ENCODE assay signal across 9 cellular contexts in genomic region chr1:183267646-183268431, GRCh38.
DNase-seq lines count a peak whose midpoint lies in the region; ATAC-seq and TF ChIP-seq lines count a peak whose summit lies in the region.
"Had no signal": no experiment of that assay in that cellular context is flagged by ENCODE, and none has a peak within 500 bp of the region (broad histone marks: within the 10 kb centered on the region; RNA-seq: fewer than 3 reads in every experiment).

No MANE protein-coding gene starts in this region.

- peaks cover 4% of the 10 kb centered on the region for H3K36me3 Mint-ChIP-seq in glutamatergic neuron (ENCODE audit: unreplicated experiment)

- H3K4me1 Mint-ChIP-seq in glutamatergic neuron (ENCODE audit: low read depth, unreplicated experiment) = peaks cover 32% of the 10 kb centered on the region

- H3K4me3 Mint-ChIP-seq in glutamatergic neuron (ENCODE audit: unreplicated experiment) = no peak overlapping the region

- no peak overlapping the region for H3K4me3 ChIP-seq in fibroblast of the aortic adventitia (ENCODE audit: low read depth, low read length)
- H3K4me3 ChIP-seq: dorsolateral prefrontal cortex had no signal

- no peak for ATAC-seq in GM21526 (IDR thresholded peaks at IDR 0.05; ENCODE audit: low FRiP score, unreplicated experiment)

- DNase-seq in EL (peak; percentile 95), SW480 (ENCODE audit: low spot score) (peak; percentile 64), fibroblast of the aortic adventitia (ENCODE audit: low read depth) (peak; percentile 99), renal cortical epithelial cell (ENCODE audit: low read depth) (peak; percentile 47), cerebellum (ENCODE audit: low spot score) (no peak), glutamatergic neuron (no peak)
- no peak for DNase-seq in activated CD4-positive, alpha-beta T cell treated with anti-CD3 and anti-CD28 coated beads, Interleukin-2, amount 50 U/mL, for 1 hour
- DNase-seq: dorsolateral prefrontal cortex had no signal

- peaks cover 8% of the 10 kb centered on the region for H3K9me3 Mint-ChIP-seq in glutamatergic neuron (ENCODE audit: unreplicated experiment)

- H3K27ac Mint-ChIP-seq in glutamatergic neuron (ENCODE audit: unreplicated experiment) = no peak overlapping the region

- no peak for TF ChIP-seq CTCF in fibroblast of the aortic adventitia (IDR thresholded peaks at IDR 0.05; ENCODE audit: insufficient read depth, low read length)
- no peak for TF ChIP-seq CTCF in glutamatergic neuron (IDR thresholded peaks at IDR 0.05; ENCODE audit: partially characterized antibody, unreplicated experiment)

- H3K27me3 Mint-ChIP-seq in glutamatergic neuron (ENCODE audit: unreplicated experiment) = peaks cover 6% of the 10 kb centered on the region

Comparison
In these comparisons a context has a peak if more than half of its experiments do, and no peak if none do; other contexts are left out.
1. DNase-seq: peak in EL (single experiment), SW480 (single experiment), fibroblast of the aortic adventitia (single experiment) and renal cortical epithelial cell (single experiment); none in cerebellum (single experiment), glutamatergic neuron (single experiment) and activated CD4-positive, alpha-beta T cell treated with anti-CD3 and anti-CD28 coated beads, Interleukin-2, amount 50 U/mL, for 1 hour (single experiment).